Comparison of ENCODE assay signal across 8 cellular contexts in the genomic region with DNA sequence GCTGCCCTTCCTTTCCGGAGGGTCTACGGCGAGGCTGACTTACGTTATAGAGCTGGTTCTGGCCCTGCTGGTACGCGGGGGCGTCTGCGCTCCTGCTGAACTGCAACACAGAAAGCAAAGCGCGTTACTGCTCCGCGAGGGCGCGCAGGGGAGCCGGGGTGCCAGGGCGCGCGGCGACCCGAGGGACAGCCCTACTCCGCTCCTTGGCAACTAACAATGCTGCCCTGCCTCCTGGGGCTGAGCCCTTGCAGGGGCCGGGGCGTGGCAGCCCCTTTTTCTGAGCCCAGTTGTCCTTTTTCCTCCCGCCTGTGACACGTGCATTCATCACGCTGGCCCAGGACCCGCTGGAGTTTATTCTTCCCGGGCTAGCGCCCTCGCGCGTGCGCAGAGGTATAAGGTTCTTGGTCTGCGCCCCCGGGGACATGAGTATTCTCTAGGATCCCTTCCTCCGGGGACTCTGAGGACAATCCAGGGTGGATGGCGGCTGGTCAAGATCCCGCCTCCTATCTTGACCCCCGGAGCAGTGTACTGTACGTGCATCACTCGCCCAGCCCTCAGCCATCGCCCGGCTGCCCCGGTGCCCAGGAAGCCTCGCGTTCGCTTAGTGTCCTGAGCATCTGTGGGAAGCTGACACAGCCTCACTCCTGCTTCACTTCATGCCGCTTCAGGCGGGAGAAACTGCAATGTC.
A peak's percentile ranks its signal among the peaks of the same experiment; 100 is the strongest.
DNase-seq lines count a peak whose midpoint lies in the region; ATAC-seq and TF ChIP-seq lines count a peak whose summit lies in the region.

No MANE protein-coding gene starts in this region.

- DNase-seq in BE2C: peak; percentile 77
- DNase-seq in GM13977 (ENCODE audit: low spot score): peak; percentile 51
- peak; percentile 25 for DNase-seq in NCI-H748 treated with DMSO at 0.1 percent for 48 hours (lab: John Stamatoyannopoulos, UW)
- DNase-seq in mammary epithelial cell: peak; percentile 36
- DNase-seq in iris pigment epithelial cell (ENCODE audit: low read depth): peak; percentile 45

- no TSS peak for BruUV-seq in mammary epithelial cell (replicated peaks; lab: Mats Ljungman, UMichigan)

- H3K27me3 ChIP-seq in BE2C: no peaks in the 10 kb centered on the region
- H3K27me3 ChIP-seq in mammary epithelial cell (ENCODE audit: insufficient read depth, low read length): no peaks in the 10 kb centered on the region

- WGBS in mammary epithelial cell (ENCODE audit: low coverage, missing lambda C conversion rate): 10% methylated on average over 31 of the region's 49 CpGs

- CTCF ChIA-PET in mammary epithelial cell (lab: Charles Lee; ENCODE audit: low non-redundant PET): no interaction called here

- H3K27ac ChIP-seq in mammary epithelial cell (ENCODE audit: insufficient read depth, low read depth, low read length) (no peak overlapping the region), skin epidermis (no peak overlapping the region)

- H3K9ac ChIP-seq in mammary epithelial cell (ENCODE audit: insufficient read depth, low read length): no peak overlapping the region

- intact Hi-C loops in mammary epithelial cell (cut with micrococcal nuclease): no loop called here

- peak overlapping the region; percentile 93 for H3K4me2 ChIP-seq in mammary epithelial cell (ENCODE audit: insufficient read depth, low read depth, low read length)

- no peaks in the 10 kb centered on the region for H3K9me3 ChIP-seq in BE2C
- no peaks in the 10 kb centered on the region for H3K9me3 ChIP-seq in mammary epithelial cell (replicated peaks; ENCODE audit: insufficient read depth, low read length)

- no peak for ATAC-seq in HG03521 (IDR thresholded peaks at IDR 0.05; ENCODE audit: unreplicated experiment)
- no peak for ATAC-seq in GM19324 (IDR thresholded peaks at IDR 0.05; ENCODE audit: low FRiP score, unreplicated experiment)

- H3K4me3 ChIP-seq in BE2C (ENCODE audit: low read depth, low read length) (peak overlapping the region; percentile 58), mammary epithelial cell (replicated peaks in 1 of 3; ENCODE audit: insufficient read depth in 1 of 3, low read depth in 2 of 3, low read length in 3 of 3) (peak overlapping the region; percentile 20 to 47 (median 46)), skin epidermis (peak overlapping the region in 6 of 7 experiments; percentile 12 to 35 (median 20))

- H3K79me2 ChIP-seq in mammary epithelial cell (ENCODE audit: insufficient read depth, low read length): no peaks in the 10 kb centered on the region

- no peaks in the 10 kb centered on the region for H4K20me1 ChIP-seq in mammary epithelial cell (ENCODE audit: insufficient read depth, low read length)

- peak; percentile 40 for TF ChIP-seq CTCF in BE2C (IDR thresholded peaks at IDR 0.05; ENCODE audit: low read depth, low read length)
- peak; percentile 34 for TF ChIP-seq CTCF in GM13977 (IDR thresholded peaks at IDR 0.05; ENCODE audit: extremely low read depth, insufficient read depth, missing control alignments)
- TF ChIP-seq CTCF in mammary epithelial cell (conservative IDR thresholded peaks at IDR 0.05 in 1 of 2, IDR thresholded peaks at IDR 0.05 in 1 of 2; ENCODE audit: extremely low read depth in 1 of 2, insufficient read depth in 1 of 2, low read depth in 1 of 2, low read length in 2 of 2): no peak

- dilution Hi-C loops in mammary epithelial cell (cut with HindIII; ENCODE audit: low sequenced_read_pairs): loop anchor here (25.0 kb wide), 1 partner anchor 377 kb away; no protein-coding TSS in a partner anchor

- H3K36me3 ChIP-seq in BE2C: no peaks in the 10 kb centered on the region
- H3K36me3 ChIP-seq in mammary epithelial cell (ENCODE audit: insufficient read depth, low read length): no peaks in the 10 kb centered on the region

- in situ Hi-C loops in GM13977 (cut with MboI; ENCODE audit: low pct_unique_long_range_greater_than_20kb, low sequenced_read_pairs, unreplicated experiment): loop anchor here (10.0 to 25.0 kb wide), 2 partner anchors 175 to 527 kb away; no protein-coding TSS in a partner anchor
- in situ Hi-C loops in mammary epithelial cell (cut with MboI; ENCODE audit: low sequenced_read_pairs in 2 of 2): loop anchor here in 1 of 2 donors (25.0 kb wide), 1 partner anchor 527 kb away; no protein-coding TSS in a partner anchor

- H2AFZ ChIP-seq in mammary epithelial cell (ENCODE audit: low read depth, low read length): peak overlapping the region; percentile 79

- H3K4me1 ChIP-seq in BE2C (no peaks in the 10 kb centered on the region; the same call in 1 of the 2 replicates), mammary epithelial cell (ENCODE audit: insufficient read depth, low read length) (peaks cover 6% of the 10 kb centered on the region)

Comparison
In these comparisons a context has a peak if more than half of its experiments do, and no peak if none do; other contexts are left out.
1. DNase-seq: peak in every context shown above with its lines; median percentile 77 in BE2C; 51 in GM13977; 45 in iris pigment epithelial cell; 36 in mammary epithelial cell; 25 in NCI-H748 treated with DMSO at 0.1 percent for 48 hours.
2. CTCF ChIP-seq: peak in BE2C (single experiment) and GM13977 (single experiment); none in mammary epithelial cell (0 of 2).
3. Peak in every context shown above with its lines, with median percentiles within 50 percentile points of each other: H3K4me3 ChIP-seq.